In genomic region chr2:136909777-136910176, GRCh38 we compare ENCODE assay signal across 19 cellular contexts.
"Had no signal": no experiment of that assay in that cellular context is flagged by ENCODE, and none has a peak within 500 bp of the region (broad histone marks: within the 10 kb centered on the region; RNA-seq: fewer than 3 reads in every experiment).

No MANE protein-coding gene starts in this region.

- ATAC-seq: activated CD4-positive, CD25-positive, alpha-beta regulatory T cell treated with anti-CD3 and anti-CD28 coated beads, Interleukin-2, amount 50 U/mL, for 24 hours; activated T-cell treated with anti-CD3 and anti-CD28 coated beads, Interleukin-2, amount 50 U/mL, for 72 hours; natural killer cell had no signal

- H3K4me1 Mint-ChIP-seq: memory B cell, natural killer cell had no signal

- H3K9me3 ChIP-seq: esophagus squamous epithelium, thyroid gland had no signal

- H3K4me1 ChIP-seq: breast epithelium, esophagus squamous epithelium, thyroid gland had no signal

- H3K36me3 ChIP-seq: breast epithelium, esophagus squamous epithelium, thyroid gland had no signal

- H3K36me3 Mint-ChIP-seq: memory B cell, natural killer cell had no signal

- H3K27ac Mint-ChIP-seq: activated T-cell treated with anti-CD3 and anti-CD28 coated beads, Interleukin-2, amount 50 U/mL, for 72 hours; memory B cell; natural killer cell had no signal

- H3K4me3 Mint-ChIP-seq: activated T-cell treated with anti-CD3 and anti-CD28 coated beads, Interleukin-2, amount 50 U/mL, for 72 hours; memory B cell; natural killer cell had no signal

- DNase-seq: activated CD4-positive, alpha-beta T cell treated with anti-CD3 and anti-CD28 coated beads, Interleukin-2, amount 50 U/mL, for 1 hour; activated effector memory CD4-positive, alpha-beta T cell treated with anti-CD3 and anti-CD28 coated beads, Interleukin-2, amount 50 U/mL, for 16 hours; activated naive CD4-positive, alpha-beta T cell treated with anti-CD3 and anti-CD28 coated beads, Interleukin-2, amount 50 U/mL, for 16 hours; activated T-cell treated with anti-CD3 and anti-CD28 coated beads, Interleukin-2, amount 50 U/mL, for 72 hours; aorta; esophagus squamous epithelium; hippocampal formation; islet precursor cell; natural killer cell; stimulated activated CD4-positive, alpha-beta T cell treated with anti-CD3 and anti-CD28 coated beads, Interleukin-12 subunit alpha, Interleukin-12 subunit beta, amount 100 ng/mL, for 4 hours; stimulated activated CD4-positive, alpha-beta T cell treated with anti-CD3 and anti-CD28 coated beads, Interleukin-1b, Interleukin-23, amount 100 ng/mL, for 48 hours; stimulated activated CD8-positive, alpha-beta memory T cell treated with anti-CD3 and anti-CD28 coated beads, Interleukin-4, amount 100 ng/mL, for 48 hours; stimulated activated naive CD4-positive, alpha-beta T cell treated with Interleukin-2 at 50 U/mL for 16 hours; T1000; thyroid gland had no signal

- H3K27me3 ChIP-seq: breast epithelium, esophagus squamous epithelium, thyroid gland had no signal

- H3K4me3 ChIP-seq: breast epithelium, coronary artery, esophagus squamous epithelium, thyroid gland had no signal

- H3K27ac ChIP-seq: breast epithelium, coronary artery, esophagus squamous epithelium, thyroid gland had no signal
